1 cellular context compared by ENCODE assay signal in genomic region chr2:85539361-85540130, GRCh38.
A peak's percentile ranks its signal among the peaks of the same experiment; 100 is the strongest.
TF ChIP-seq lines count a peak whose summit lies in the region.

No MANE protein-coding gene starts in this region.

TF ChIP-seq in HepG2, 621 proteins besides CTCF, POLR2A, EP300 and RAD21 (continued from another document and continues in another):
- TF ChIP-seq BCLAF1 (IDR thresholded peaks at IDR 0.05) (no peak), RBAK (CRISPR knock-in tag; IDR thresholded peaks at IDR 0.05) (no peak), TIGD3 (CRISPR knock-in tag; IDR thresholded peaks at IDR 0.05; ENCODE audit: borderline replicate concordance) (no peak; the same call in 1 of the 2 replicates), SRSF1 (optimal IDR thresholded peaks at IDR 0.05; ENCODE audit: low read depth, low read length) (no peak), CCAR2 (optimal IDR thresholded peaks at IDR 0.05; ENCODE audit: low read depth, low read length) (no peak), TBX3 (IDR thresholded peaks at IDR 0.05; ENCODE audit: borderline replicate concordance) (no peak), GABPB1 (CRISPR knock-in tag; IDR thresholded peaks at IDR 0.05) (peak; percentile 75), ZNF331 (CRISPR knock-in tag; IDR thresholded peaks at IDR 0.05) (no peak; the same call in 1 of the 2 replicates), DRAP1 (CRISPR knock-in tag; IDR thresholded peaks at IDR 0.05) (no peak), TP53 (CRISPR knock-in tag; conservative IDR thresholded peaks at IDR 0.05) (0 out of 2 replicates have a peak, but pooled peaks have one; percentile 33), ZNF660 (CRISPR knock-in tag; IDR thresholded peaks at IDR 0.05; ENCODE audit: borderline replicate concordance, low read depth) (0 out of 2 replicates have a peak, but pooled peaks have one; percentile 83), ZBTB25 (CRISPR knock-in tag; IDR thresholded peaks at IDR 0.05) (no peak), ZNF512B (CRISPR knock-in tag; IDR thresholded peaks at IDR 0.05; ENCODE audit: borderline replicate concordance) (peak; percentile 74; the same call in 1 of the 2 replicates), ZNF234 (CRISPR knock-in tag; conservative IDR thresholded peaks at IDR 0.05) (no peak), ZNF383 (CRISPR knock-in tag; IDR thresholded peaks at IDR 0.05; ENCODE audit: borderline replicate concordance) (no peak), WIZ (CRISPR knock-in tag; IDR thresholded peaks at IDR 0.05) (no peak; the same call in 1 of the 2 replicates), KDM6A (CRISPR knock-in tag; IDR thresholded peaks at IDR 0.05; ENCODE audit: low read depth) (no peak), ZNF121 (CRISPR knock-in tag; IDR thresholded peaks at IDR 0.05) (peak; percentile 61), ZFP37 (CRISPR knock-in tag; IDR thresholded peaks at IDR 0.05; ENCODE audit: borderline replicate concordance) (peak; percentile 96; the same call in 1 of the 2 replicates), ZNF564 (CRISPR knock-in tag; IDR thresholded peaks at IDR 0.05) (peak; percentile 85; the same call in 1 of the 2 replicates), ZNF10 (CRISPR knock-in tag; IDR thresholded peaks at IDR 0.05; ENCODE audit: borderline replicate concordance, low read depth) (no peak), ZNF264 (CRISPR knock-in tag; IDR thresholded peaks at IDR 0.05) (0 out of 2 replicates have a peak, but pooled peaks have one; percentile 28), ATF6 (CRISPR knock-in tag; conservative IDR thresholded peaks at IDR 0.05) (0 out of 2 replicates have a peak, but pooled peaks have one; percentile 15), JUND (CRISPR knock-in tag; IDR thresholded peaks at IDR 0.05) (no peak), NFKBIZ (CRISPR knock-in tag; IDR thresholded peaks at IDR 0.05) (peak; percentile 20; the same call in 1 of the 2 replicates), HNRNPUL1 (IDR thresholded peaks at IDR 0.05; ENCODE audit: low read depth, low read length) (0 out of 2 replicates have a peak, but pooled peaks have one; percentile 12), TEAD2 (CRISPR knock-in tag; IDR thresholded peaks at IDR 0.05) (no peak), TFE3 (CRISPR knock-in tag; IDR thresholded peaks at IDR 0.05) (no peak), ZNF512 (CRISPR knock-in tag; IDR thresholded peaks at IDR 0.05) (no peak), MIER3 (CRISPR knock-in tag; IDR thresholded peaks at IDR 0.05; ENCODE audit: borderline replicate concordance) (no peak; the same call in 1 of the 2 replicates), RORA (CRISPR knock-in tag; IDR thresholded peaks at IDR 0.05) (no peak), PCBP2 (optimal IDR thresholded peaks at IDR 0.05; ENCODE audit: low read depth, low read length, poor library complexity, severe bottlenecking) (no peak), NRL (CRISPR knock-in tag; IDR thresholded peaks at IDR 0.05; ENCODE audit: borderline replicate concordance) (peak; percentile 85; the same call in 1 of the 2 replicates), RBM22 (optimal IDR thresholded peaks at IDR 0.05; ENCODE audit: low read length) (peak; percentile 9), SP140L (CRISPR knock-in tag; IDR thresholded peaks at IDR 0.05; ENCODE audit: borderline replicate concordance) (no peak), PHF5A (CRISPR knock-in tag; IDR thresholded peaks at IDR 0.05; ENCODE audit: low read depth, unreplicated experiment) (no peak), MBD4 (IDR thresholded peaks at IDR 0.05; ENCODE audit: borderline replicate concordance, low read length) (no peak), ZNF550 (CRISPR knock-in tag; IDR thresholded peaks at IDR 0.05; ENCODE audit: borderline replicate concordance) (no peak; the same call in 1 of the 2 replicates), ELF4 (CRISPR knock-in tag; IDR thresholded peaks at IDR 0.05; ENCODE audit: borderline replicate concordance) (no peak), SETDB1 (CRISPR knock-in tag; IDR thresholded peaks at IDR 0.05; ENCODE audit: borderline replicate concordance) (no peak), ZMYM4 (CRISPR knock-in tag; IDR thresholded peaks at IDR 0.05) (no peak), ZBTB2 (CRISPR knock-in tag; IDR thresholded peaks at IDR 0.05; ENCODE audit: low read depth) (peak; percentile 65), ZSCAN9 (CRISPR knock-in tag; IDR thresholded peaks at IDR 0.05; ENCODE audit: borderline replicate concordance) (no peak), HOXA7 (CRISPR knock-in tag; IDR thresholded peaks at IDR 0.05) (peak; percentile 18; the same call in 1 of the 2 replicates), BCL6 (CRISPR knock-in tag; IDR thresholded peaks at IDR 0.05) (peak; percentile 39), TFDP2 (CRISPR knock-in tag; IDR thresholded peaks at IDR 0.05) (peak; percentile 62; the same call in 1 of the 2 replicates), BRCA1 (CRISPR knock-in tag; IDR thresholded peaks at IDR 0.05) (0 out of 2 replicates have a peak, but pooled peaks have one; percentile 34), GATAD2A (CRISPR knock-in tag; IDR thresholded peaks at IDR 0.05) (no peak), NCOA1 (CRISPR knock-in tag; IDR thresholded peaks at IDR 0.05) (peak; percentile 53; the same call in 1 of the 2 replicates), PHF21A (CRISPR knock-in tag; IDR thresholded peaks at IDR 0.05) (no peak; the same call in 1 of the 2 replicates)
